ENCODE assay signal across 14 cellular contexts in the genomic region with DNA sequence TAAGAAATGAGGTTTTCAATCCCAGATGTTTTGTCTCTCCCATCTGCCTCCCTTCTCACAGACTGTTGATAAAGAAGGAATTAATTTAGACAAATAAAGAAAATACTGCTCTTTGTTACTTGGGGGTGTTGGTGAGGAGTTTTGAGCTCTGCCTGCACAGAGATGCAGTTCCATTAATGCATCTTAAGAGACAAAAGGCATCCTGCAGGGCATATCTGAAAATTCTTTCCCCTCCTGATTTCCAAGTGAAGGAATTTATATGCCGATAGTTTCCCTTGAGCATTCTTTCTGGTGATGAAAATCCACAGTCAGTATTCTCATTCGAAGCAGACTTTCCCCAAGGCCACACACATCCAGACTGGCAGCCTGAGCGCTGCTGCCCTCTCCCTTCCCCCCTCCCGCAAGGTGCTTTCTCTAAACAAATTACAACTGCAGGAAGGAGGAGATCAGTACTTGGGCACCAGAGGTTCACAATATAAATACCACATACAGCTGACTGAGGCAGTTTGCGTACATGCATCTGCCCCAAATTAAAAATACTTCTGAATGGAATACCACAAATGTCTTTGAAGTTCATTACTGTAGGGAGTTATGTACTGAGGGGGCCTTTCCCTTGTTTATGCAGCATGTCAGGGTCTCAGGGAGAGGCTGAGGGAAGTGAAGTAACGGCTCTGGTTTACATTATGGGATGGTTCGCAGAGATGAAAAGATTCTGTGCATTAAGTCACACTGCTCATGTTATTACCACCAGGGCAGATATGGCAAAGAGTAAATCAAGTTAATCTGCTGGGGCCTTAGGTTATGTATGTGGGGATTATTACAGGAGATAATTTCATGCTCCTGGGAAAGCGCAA.
A peak's percentile ranks its signal among the peaks of the same experiment; 100 is the strongest.
DNase-seq lines count a peak whose midpoint lies in the region; ATAC-seq lines count a peak whose summit lies in the region.
"Had no signal": no experiment of that assay in that cellular context is flagged by ENCODE, and none has a peak within 500 bp of the region (broad histone marks: within the 10 kb centered on the region; RNA-seq: fewer than 3 reads in every experiment).

No MANE protein-coding gene starts in this region.

- no peaks in the 10 kb centered on the region for H3K27me3 ChIP-seq in HAP-1 (ENCODE audit: low read depth)
- no peaks in the 10 kb centered on the region for H3K27me3 ChIP-seq in effector memory CD4-positive, alpha-beta T cell (replicated peaks; ENCODE audit: control insufficient read depth, insufficient read depth, low read length, poor library complexity, severe bottlenecking)
- H3K27me3 ChIP-seq: gastrocnemius medialis had no signal

- no peaks in the 10 kb centered on the region for H3K36me3 Mint-ChIP-seq in activated CD8-positive, alpha-beta T cell treated with anti-CD3 and anti-CD28 coated beads, Interleukin-2, amount 10 ng/mL, durations not matched to agents 7 days and 5 days (ENCODE audit: low read depth)

- H3K27ac ChIP-seq in SK-N-MC: peak overlapping the region; percentile 68
- no peak overlapping the region for H3K27ac ChIP-seq in effector memory CD4-positive, alpha-beta T cell (ENCODE audit: insufficient read depth, low read length, poor library complexity, severe bottlenecking)
- H3K27ac ChIP-seq: gastrocnemius medialis had no signal

- H3K27me3 Mint-ChIP-seq in activated CD8-positive, alpha-beta T cell treated with anti-CD3 and anti-CD28 coated beads, Interleukin-2, amount 10 ng/mL, durations not matched to agents 7 days and 5 days (ENCODE audit: low read depth): no peaks in the 10 kb centered on the region

- H3K4me1 ChIP-seq in HAP-1: peaks cover 16% of the 10 kb centered on the region
- no peaks in the 10 kb centered on the region for H3K4me1 ChIP-seq in effector memory CD4-positive, alpha-beta T cell (ENCODE audit: control insufficient read depth, insufficient read depth, low read length, poor library complexity, severe bottlenecking)
- H3K4me1 ChIP-seq: gastrocnemius medialis had no signal

- H3K27ac Mint-ChIP-seq in activated CD8-positive, alpha-beta T cell treated with anti-CD3 and anti-CD28 coated beads, Interleukin-2, amount 10 ng/mL, durations not matched to agents 7 days and 5 days: no peak overlapping the region
- H3K27ac Mint-ChIP-seq: activated T-helper 2 cell treated with anti-CD3 and anti-CD28 coated beads, Interferon-gamma antibody, Interleukin-2, Interleukin-4, amounts not matched to agents 10 μg/mL and 5 μg/mL and 100 μg/mL, durations not matched to agents 14 hours and 24 hours and 36 hours had no signal

- H3K36me3 ChIP-seq in HAP-1 (replicated peaks) (no peaks in the 10 kb centered on the region), SK-N-MC (ENCODE audit: insufficient read depth, low read length) (no peaks in the 10 kb centered on the region)
- no peaks in the 10 kb centered on the region for H3K36me3 ChIP-seq in effector memory CD4-positive, alpha-beta T cell (ENCODE audit: control insufficient read depth, insufficient read depth, low read length)
- H3K36me3 ChIP-seq: gastrocnemius medialis had no signal

- no peaks in the 10 kb centered on the region for H3K9me3 Mint-ChIP-seq in activated CD8-positive, alpha-beta T cell treated with anti-CD3 and anti-CD28 coated beads, Interleukin-2, amount 10 ng/mL, durations not matched to agents 7 days and 5 days (ENCODE audit: insufficient read depth)
- H3K9me3 Mint-ChIP-seq: activated T-helper 2 cell treated with anti-CD3 and anti-CD28 coated beads, Interferon-gamma antibody, Interleukin-2, Interleukin-4, amounts not matched to agents 10 μg/mL and 5 μg/mL and 100 μg/mL, durations not matched to agents 14 hours and 24 hours and 36 hours had no signal

- in situ Hi-C loops in HAP-1 (cut with MboI; ENCODE audit: low sequenced_read_pairs): no loop called here

- peak; percentile 50 for ATAC-seq in sciatic nerve
- no peak for ATAC-seq in activated CD8-positive, alpha-beta T cell treated with anti-CD3 and anti-CD28 coated beads, Interleukin-2, amount 10 ng/mL, durations not matched to agents 7 days and 5 days
- ATAC-seq: gastrocnemius medialis, Panc1 had no signal

- H3K9ac ChIP-seq in SK-N-MC (ENCODE audit: insufficient read length): no peak overlapping the region

- CTCF ChIA-PET in activated CD8-positive, alpha-beta T cell treated with anti-CD3 and anti-CD28 coated beads, Interleukin-2, amount 10 ng/mL, durations not matched to agents 7 days and 5 days (lab: Charles Lee): no interaction called here

- no peak overlapping the region for H3K4me3 Mint-ChIP-seq in activated CD8-positive, alpha-beta T cell treated with anti-CD3 and anti-CD28 coated beads, Interleukin-2, amount 10 ng/mL, durations not matched to agents 7 days and 5 days

- POLR2A ChIA-PET in activated CD8-positive, alpha-beta T cell treated with anti-CD3 and anti-CD28 coated beads, Interleukin-2, amount 10 ng/mL, durations not matched to agents 7 days and 5 days (lab: Charles Lee): no interaction called here

- H3K9me3 ChIP-seq in HAP-1 (no peaks in the 10 kb centered on the region), SK-N-MC (ENCODE audit: low read depth, low read length) (no peaks in the 10 kb centered on the region)
- H3K9me3 ChIP-seq in effector memory CD4-positive, alpha-beta T cell (ENCODE audit: control insufficient read depth, low read length): no peaks in the 10 kb centered on the region
- H3K9me3 ChIP-seq: gastrocnemius medialis had no signal

- H3K4me3 ChIP-seq in HAP-1 (no peak overlapping the region), SK-N-MC (peak overlapping the region; percentile 58)
- H3K4me3 ChIP-seq in effector memory CD4-positive, alpha-beta T cell (ENCODE audit: insufficient read depth, low read depth, low read length, poor library complexity, severe bottlenecking): no peak overlapping the region
- H3K4me3 ChIP-seq: gastrocnemius medialis had no signal

- no peaks in the 10 kb centered on the region for H3K4me1 Mint-ChIP-seq in activated CD8-positive, alpha-beta T cell treated with anti-CD3 and anti-CD28 coated beads, Interleukin-2, amount 10 ng/mL, durations not matched to agents 7 days and 5 days (ENCODE audit: low read depth)

- DNase-seq in HAP-1 (ENCODE audit: low spot score in 2 of 2) (peak; percentile 17 to 23), SK-N-MC (ENCODE audit: low read depth, low spot score) (peak; percentile 51), iPS DF 19.7 (ENCODE audit: low read depth, low spot score) (peak; percentile 38), sciatic nerve (ENCODE audit: low spot score) (no peak), UCSD-AML1 (lab: John Stamatoyannopoulos, UW; ENCODE audit: unreplicated experiment) (no peak)
- no peak for DNase-seq in effector memory CD4-positive, alpha-beta T cell
- DNase-seq in activated CD8-positive, alpha-beta T cell treated with anti-CD3 and anti-CD28 coated beads, Interleukin-2, amount 10 ng/mL, durations not matched to agents 7 days and 5 days: no peak
- DNase-seq: gastrocnemius medialis, kidney glomerular epithelial cell, NCI-H1092 treated with DMSO at 0.1 percent for 48 hours, NCI-H446 treated with DMSO at 0.1 percent for 48 hours, small intestine had no signal

- intact Hi-C loops in sciatic nerve (cut with DNase I): loop anchor here (2.0 kb wide), 1 partner anchor 256 kb away; no protein-coding TSS in a partner anchor

Comparison
In these comparisons a context has a peak if more than half of its experiments do, and no peak if none do; other contexts are left out.
1. DNase-seq: peak in HAP-1 (2 of 2), SK-N-MC (single experiment) and iPS DF 19.7 (single experiment); none in sciatic nerve (single experiment), UCSD-AML1 (single experiment), effector memory CD4-positive, alpha-beta T cell (0 of 3) and activated CD8-positive, alpha-beta T cell treated with anti-CD3 and anti-CD28 coated beads, Interleukin-2, amount 10 ng/mL, durations not matched to agents 7 days and 5 days (single experiment).